ENCODE assay signal across 1 cellular context in genomic region chr13:41680900-41681299, GRCh38.
TF ChIP-seq lines count a peak whose summit lies in the region.

No MANE protein-coding gene starts in this region.

TF ChIP-seq in WTC11, 78 proteins besides CTCF, POLR2A, EP300 and RAD21 (continued from another document):
- no peak for TF ChIP-seq ZNF425 (CRISPR knock-in tag; conservative IDR thresholded peaks at IDR 0.05)
- no peak for TF ChIP-seq MXD4 (CRISPR knock-in tag; IDR thresholded peaks at IDR 0.05; ENCODE audit: borderline replicate concordance)
- TF ChIP-seq PRRX2 (CRISPR knock-in tag; IDR thresholded peaks at IDR 0.05): no peak
- no peak for TF ChIP-seq ZNF219 (CRISPR knock-in tag; IDR thresholded peaks at IDR 0.05; ENCODE audit: borderline replicate concordance)
- no peak for TF ChIP-seq NFYB (CRISPR knock-in tag; conservative IDR thresholded peaks at IDR 0.05; ENCODE audit: low read depth)
